ENCODE assay signal across 8 cellular contexts in the genomic region with DNA sequence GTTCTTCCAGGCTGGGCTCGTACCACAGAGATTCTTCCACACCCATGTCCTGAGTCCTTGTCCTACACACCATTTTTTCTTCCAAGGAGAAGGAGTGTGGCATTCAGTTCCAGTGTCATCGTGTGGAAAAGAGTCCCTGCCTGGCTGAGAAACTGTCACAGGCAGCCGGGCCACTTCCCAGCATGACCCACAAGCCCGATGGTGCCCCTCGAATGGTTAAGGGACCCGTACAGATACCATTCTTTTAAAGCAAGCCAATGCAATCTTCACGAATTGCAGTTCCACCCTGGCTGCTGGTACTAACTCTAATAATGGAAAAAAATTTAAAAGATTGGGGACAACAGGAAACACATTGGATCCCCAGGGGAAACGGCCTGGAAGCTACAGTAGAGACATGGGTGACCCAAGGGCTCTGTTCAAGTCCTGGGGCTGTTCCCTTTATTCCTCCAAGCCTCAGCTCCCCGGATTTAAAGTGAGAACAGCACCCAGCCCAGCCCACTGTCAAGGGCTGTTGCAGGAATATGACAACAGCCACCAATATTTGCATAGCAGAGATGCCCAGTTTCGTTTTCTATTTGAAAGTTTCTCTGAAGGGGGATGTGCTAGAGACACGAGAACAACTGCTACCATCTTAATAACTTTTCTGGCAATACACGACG.
DNase-seq lines count a peak whose midpoint lies in the region; ATAC-seq and TF ChIP-seq lines count a peak whose summit lies in the region.

No MANE protein-coding gene starts in this region.

- H3K4me3 ChIP-seq in fibroblast of mammary gland (ENCODE audit: control insufficient read depth, low read depth, low read length) (peak overlapping the region; percentile 59), rectal smooth muscle tissue (ENCODE audit: low read length) (peak overlapping the region; percentile 44)

- H3K27me3 ChIP-seq in rectal smooth muscle tissue (ENCODE audit: control insufficient read depth, insufficient read depth, low read length): no peaks in the 10 kb centered on the region

- H3K27ac ChIP-seq in VCaP (peak overlapping the region; percentile 93), rectal smooth muscle tissue (ENCODE audit: low read depth, low read length) (peak overlapping the region; percentile 96)

- no peaks in the 10 kb centered on the region for H3K36me3 ChIP-seq in rectal smooth muscle tissue (ENCODE audit: control insufficient read depth, insufficient read depth, low read length)

- ATAC-seq in GM19468 (IDR thresholded peaks at IDR 0.05; ENCODE audit: extremely low read depth, unreplicated experiment) (peak; percentile 65), GM18873 (IDR thresholded peaks at IDR 0.05; ENCODE audit: low FRiP score, unreplicated experiment) (no peak)

- TF ChIP-seq CTCF in VCaP (conservative IDR thresholded peaks at IDR 0.05): no peak
- TF ChIP-seq CTCF in fibroblast of mammary gland (conservative IDR thresholded peaks at IDR 0.05; ENCODE audit: control insufficient read depth, insufficient read depth, low read depth, low read length): no peak

- DNase-seq in DMS 273 (lab: John Stamatoyannopoulos, UW; ENCODE audit: unreplicated experiment) (peak; percentile 77), KBM-7 (peak; percentile 85), fibroblast of mammary gland (ENCODE audit: low read depth) (peak; percentile 83), activated gamma-delta T cell treated with Interleukin-2 at 50 U/mL for 16 hours (no peak)

- H3K9ac ChIP-seq in rectal smooth muscle tissue (ENCODE audit: low read length): no peak overlapping the region

- H3K4me1 ChIP-seq in rectal smooth muscle tissue (ENCODE audit: control insufficient read depth, insufficient read depth, low read length): peaks cover 53% of the 10 kb centered on the region

- in situ Hi-C loops in KBM-7 (cut with MboI; ENCODE audit: low pct_unique_long_range_greater_than_20kb, low sequenced_read_pairs): no loop called here
